In genomic region chr1:17307946-17308345, GRCh38 we compare ENCODE assay signal across 1 cellular context.
TF ChIP-seq lines count a peak whose summit lies in the region.

A gene with protein sequence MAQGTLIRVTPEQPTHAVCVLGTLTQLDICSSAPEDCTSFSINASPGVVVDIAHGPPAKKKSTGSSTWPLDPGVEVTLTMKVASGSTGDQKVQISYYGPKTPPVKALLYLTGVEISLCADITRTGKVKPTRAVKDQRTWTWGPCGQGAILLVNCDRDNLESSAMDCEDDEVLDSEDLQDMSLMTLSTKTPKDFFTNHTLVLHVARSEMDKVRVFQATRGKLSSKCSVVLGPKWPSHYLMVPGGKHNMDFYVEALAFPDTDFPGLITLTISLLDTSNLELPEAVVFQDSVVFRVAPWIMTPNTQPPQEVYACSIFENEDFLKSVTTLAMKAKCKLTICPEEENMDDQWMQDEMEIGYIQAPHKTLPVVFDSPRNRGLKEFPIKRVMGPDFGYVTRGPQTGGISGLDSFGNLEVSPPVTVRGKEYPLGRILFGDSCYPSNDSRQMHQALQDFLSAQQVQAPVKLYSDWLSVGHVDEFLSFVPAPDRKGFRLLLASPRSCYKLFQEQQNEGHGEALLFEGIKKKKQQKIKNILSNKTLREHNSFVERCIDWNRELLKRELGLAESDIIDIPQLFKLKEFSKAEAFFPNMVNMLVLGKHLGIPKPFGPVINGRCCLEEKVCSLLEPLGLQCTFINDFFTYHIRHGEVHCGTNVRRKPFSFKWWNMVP (plus strand): TSS chr1:17308197. CDS start chr1:17308223, 26 bp downstream.

TF ChIP-seq in GM23338, 12 proteins besides CTCF, POLR2A, EP300 and RAD21:
- TF ChIP-seq ZNF462 (CRISPR knock-in tag; IDR thresholded peaks at IDR 0.05), result no peak
